In genomic region chr6:57174511-57174907, GRCh38 we compare ENCODE assay signal across 1 cellular context.
TF ChIP-seq lines count a peak whose summit lies in the region.

No MANE protein-coding gene starts in this region.

TF ChIP-seq in GM23338, 12 proteins besides CTCF, POLR2A, EP300 and RAD21:
- TF ChIP-seq, protein P1, sequence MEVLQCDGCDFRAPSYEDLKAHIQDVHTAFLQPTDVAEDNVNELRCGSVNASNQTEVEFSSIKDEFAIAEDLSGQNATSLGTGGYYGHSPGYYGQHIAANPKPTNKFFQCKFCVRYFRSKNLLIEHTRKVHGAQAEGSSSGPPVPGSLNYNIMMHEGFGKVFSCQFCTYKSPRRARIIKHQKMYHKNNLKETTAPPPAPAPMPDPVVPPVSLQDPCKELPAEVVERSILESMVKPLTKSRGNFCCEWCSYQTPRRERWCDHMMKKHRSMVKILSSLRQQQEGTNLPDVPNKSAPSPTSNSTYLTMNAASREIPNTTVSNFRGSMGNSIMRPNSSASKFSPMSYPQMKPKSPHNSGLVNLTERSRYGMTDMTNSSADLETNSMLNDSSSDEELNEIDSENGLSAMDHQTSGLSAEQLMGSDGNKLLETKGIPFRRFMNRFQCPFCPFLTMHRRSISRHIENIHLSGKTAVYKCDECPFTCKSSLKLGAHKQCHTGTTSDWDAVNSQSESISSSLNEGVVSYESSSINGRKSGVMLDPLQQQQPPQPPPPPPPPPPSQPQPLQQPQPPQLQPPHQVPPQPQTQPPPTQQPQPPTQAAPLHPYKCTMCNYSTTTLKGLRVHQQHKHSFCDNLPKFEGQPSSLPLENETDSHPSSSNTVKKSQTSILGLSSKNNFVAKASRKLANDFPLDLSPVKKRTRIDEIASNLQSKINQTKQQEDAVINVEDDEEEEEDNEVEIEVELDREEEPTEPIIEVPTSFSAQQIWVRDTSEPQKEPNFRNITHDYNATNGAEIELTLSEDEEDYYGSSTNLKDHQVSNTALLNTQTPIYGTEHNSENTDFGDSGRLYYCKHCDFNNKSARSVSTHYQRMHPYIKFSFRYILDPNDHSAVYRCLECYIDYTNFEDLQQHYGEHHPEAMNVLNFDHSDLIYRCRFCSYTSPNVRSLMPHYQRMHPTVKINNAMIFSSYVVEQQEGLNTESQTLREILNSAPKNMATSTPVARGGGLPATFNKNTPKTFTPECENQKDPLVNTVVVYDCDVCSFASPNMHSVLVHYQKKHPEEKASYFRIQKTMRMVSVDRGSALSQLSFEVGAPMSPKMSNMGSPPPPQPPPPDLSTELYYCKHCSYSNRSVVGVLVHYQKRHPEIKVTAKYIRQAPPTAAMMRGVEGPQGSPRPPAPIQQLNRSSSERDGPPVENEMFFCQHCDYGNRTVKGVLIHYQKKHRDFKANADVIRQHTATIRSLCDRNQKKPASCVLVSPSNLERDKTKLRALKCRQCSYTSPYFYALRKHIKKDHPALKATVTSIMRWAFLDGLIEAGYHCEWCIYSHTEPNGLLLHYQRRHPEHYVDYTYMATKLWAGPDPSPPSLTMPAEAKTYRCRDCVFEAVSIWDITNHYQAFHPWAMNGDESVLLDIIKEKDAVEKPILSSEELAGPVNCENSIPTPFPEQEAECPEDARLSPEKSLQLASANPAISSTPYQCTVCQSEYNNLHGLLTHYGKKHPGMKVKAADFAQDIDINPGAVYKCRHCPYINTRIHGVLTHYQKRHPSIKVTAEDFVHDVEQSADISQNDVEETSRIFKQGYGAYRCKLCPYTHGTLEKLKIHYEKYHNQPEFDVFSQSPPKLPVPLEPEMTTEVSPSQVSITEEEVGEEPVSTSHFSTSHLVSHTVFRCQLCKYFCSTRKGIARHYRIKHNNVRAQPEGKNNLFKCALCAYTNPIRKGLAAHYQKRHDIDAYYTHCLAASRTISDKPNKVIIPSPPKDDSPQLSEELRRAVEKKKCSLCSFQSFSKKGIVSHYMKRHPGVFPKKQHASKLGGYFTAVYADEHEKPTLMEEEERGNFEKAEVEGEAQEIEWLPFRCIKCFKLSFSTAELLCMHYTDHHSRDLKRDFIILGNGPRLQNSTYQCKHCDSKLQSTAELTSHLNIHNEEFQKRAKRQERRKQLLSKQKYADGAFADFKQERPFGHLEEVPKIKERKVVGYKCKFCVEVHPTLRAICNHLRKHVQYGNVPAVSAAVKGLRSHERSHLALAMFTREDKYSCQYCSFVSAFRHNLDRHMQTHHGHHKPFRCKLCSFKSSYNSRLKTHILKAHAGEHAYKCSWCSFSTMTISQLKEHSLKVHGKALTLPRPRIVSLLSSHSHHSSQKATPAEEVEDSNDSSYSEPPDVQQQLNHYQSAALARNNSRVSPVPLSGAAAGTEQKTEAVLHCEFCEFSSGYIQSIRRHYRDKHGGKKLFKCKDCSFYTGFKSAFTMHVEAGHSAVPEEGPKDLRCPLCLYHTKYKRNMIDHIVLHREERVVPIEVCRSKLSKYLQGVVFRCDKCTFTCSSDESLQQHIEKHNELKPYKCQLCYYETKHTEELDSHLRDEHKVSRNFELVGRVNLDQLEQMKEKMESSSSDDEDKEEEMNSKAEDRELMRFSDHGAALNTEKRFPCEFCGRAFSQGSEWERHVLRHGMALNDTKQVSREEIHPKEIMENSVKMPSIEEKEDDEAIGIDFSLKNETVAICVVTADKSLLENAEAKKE (CRISPR knock-in tag; IDR thresholded peaks at IDR 0.05) = no peak
- no peak for TF ChIP-seq POLR2AphosphoS5 (IDR thresholded peaks at IDR 0.05; ENCODE audit: low read depth)
- no peak for TF ChIP-seq REST (IDR thresholded peaks at IDR 0.05; ENCODE audit: unreplicated experiment)
- no peak for TF ChIP-seq STAT1 (IDR thresholded peaks at IDR 0.05; ENCODE audit: unreplicated experiment)
- no peak for TF ChIP-seq EZH2 (IDR thresholded peaks at IDR 0.05; ENCODE audit: low read depth, unreplicated experiment)
- TF ChIP-seq CREB1 (CRISPR knock-in tag; IDR thresholded peaks at IDR 0.05; ENCODE audit: low read depth) = no peak
- TF ChIP-seq ZNF114 (CRISPR knock-in tag; IDR thresholded peaks at IDR 0.05) = no peak
- TF ChIP-seq, protein P2, sequence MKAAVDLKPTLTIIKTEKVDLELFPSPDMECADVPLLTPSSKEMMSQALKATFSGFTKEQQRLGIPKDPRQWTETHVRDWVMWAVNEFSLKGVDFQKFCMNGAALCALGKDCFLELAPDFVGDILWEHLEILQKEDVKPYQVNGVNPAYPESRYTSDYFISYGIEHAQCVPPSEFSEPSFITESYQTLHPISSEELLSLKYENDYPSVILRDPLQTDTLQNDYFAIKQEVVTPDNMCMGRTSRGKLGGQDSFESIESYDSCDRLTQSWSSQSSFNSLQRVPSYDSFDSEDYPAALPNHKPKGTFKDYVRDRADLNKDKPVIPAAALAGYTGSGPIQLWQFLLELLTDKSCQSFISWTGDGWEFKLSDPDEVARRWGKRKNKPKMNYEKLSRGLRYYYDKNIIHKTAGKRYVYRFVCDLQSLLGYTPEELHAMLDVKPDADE (IDR thresholded peaks at IDR 0.05) = no peak
- TF ChIP-seq NANOG (IDR thresholded peaks at IDR 0.05; ENCODE audit: borderline replicate concordance) = no peak
- TF ChIP-seq ZNF331 (CRISPR knock-in tag; IDR thresholded peaks at IDR 0.05; ENCODE audit: low read depth) = no peak
- no peak for TF ChIP-seq EZH2phosphoT487 (IDR thresholded peaks at IDR 0.05; ENCODE audit: unreplicated experiment)
- TF ChIP-seq JUNB (IDR thresholded peaks at IDR 0.05; ENCODE audit: unreplicated experiment) = no peak
TF ChIP-seq in GM23338: peak in this region for 0.
